ENCODE assay signal across 23 cellular contexts in the genomic region with DNA sequence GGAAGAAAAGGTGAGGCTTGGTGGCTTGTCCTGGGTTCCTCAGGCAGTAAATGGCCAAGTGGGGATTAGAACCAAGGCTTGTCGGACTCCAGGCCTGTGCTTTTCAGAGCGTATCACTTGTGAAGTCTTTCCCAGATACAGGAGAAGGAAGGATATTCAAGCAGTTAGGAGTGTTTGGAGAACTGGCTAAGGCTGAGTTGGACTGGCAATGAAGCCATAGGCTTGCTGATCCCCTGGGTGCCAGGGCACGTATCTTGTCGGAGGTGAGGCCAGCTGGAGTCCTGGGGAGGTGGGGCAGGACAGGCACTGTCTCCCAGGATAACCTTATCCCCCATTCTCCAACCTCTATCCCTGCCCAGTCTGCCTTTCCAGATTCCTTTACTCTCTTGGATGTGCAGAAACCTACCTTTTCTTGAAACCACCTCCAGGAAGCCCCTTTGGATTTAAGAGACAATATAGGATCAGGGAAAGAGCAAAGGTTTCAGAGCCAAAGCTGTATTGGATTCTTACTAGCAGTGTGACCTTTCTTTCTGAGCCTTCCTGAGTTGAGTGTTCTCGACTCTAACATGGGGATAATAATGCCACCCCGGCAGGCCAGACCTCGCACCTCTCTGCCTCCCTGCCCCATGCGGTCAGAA. TPM values are rescaled to one million over a fixed set of nuclear protein-coding genes. Genes with fewer than 3 reads are reported as not detected.
DNase-seq lines count a peak whose midpoint lies in the region; ATAC-seq and TF ChIP-seq lines count a peak whose summit lies in the region.
"Had no signal": no experiment of that assay in that cellular context is flagged by ENCODE, and none has a peak within 500 bp of the region (broad histone marks: within the 10 kb centered on the region; RNA-seq: fewer than 3 reads in every experiment).

No MANE protein-coding gene starts in this region.

- no peak overlapping the region for H3K18ac ChIP-seq in mesenchymal stem cell (ENCODE audit: low read depth in 1 of 2, low read length in 2 of 2)

- no peaks in the 10 kb centered on the region for H3K27me3 ChIP-seq in H7 (ENCODE audit: control insufficient read depth, insufficient read depth, low read length)
- no peaks in the 10 kb centered on the region for H3K27me3 ChIP-seq in mesenchymal stem cell (ENCODE audit: control insufficient read depth in 1 of 2, insufficient read depth in 1 of 2, low read length in 2 of 2)
- H3K27me3 ChIP-seq: BLaER1 treated with 17β-estradiol and CSF1 and Interleukin-3, amounts not matched to agents 10 nM and 100 nM; MG63; Peyer's patch; SJCRH30 had no signal

- H3K9me3 Mint-ChIP-seq in activated T-helper 17 cell treated with anti-CD3 and anti-CD28 coated beads, Interleukin-2, amount 50 U/mL, for 72 hours, result no peaks in the 10 kb centered on the region
- H3K9me3 Mint-ChIP-seq in mesothelial cell of epicardium, result no peaks in the 10 kb centered on the region
- H3K9me3 Mint-ChIP-seq in type B pancreatic cell, result no peaks in the 10 kb centered on the region
- H3K9me3 Mint-ChIP-seq: CD8-positive, alpha-beta T cell had no signal

- H3K4me3 ChIP-seq in H7 (ENCODE audit: insufficient read depth, low read depth, low read length), result no peak overlapping the region
- H3K4me3 ChIP-seq in mesenchymal stem cell (ENCODE audit: insufficient read depth in 1 of 2, low read depth in 1 of 2, low read length in 2 of 2), result no peak overlapping the region
- H3K4me3 ChIP-seq: BLaER1 treated with 17β-estradiol and CSF1 and Interleukin-3, amounts not matched to agents 10 nM and 100 nM; MG63; Peyer's patch; SJCRH30 had no signal

- no peaks in the 10 kb centered on the region for H3K9me3 ChIP-seq in mesenchymal stem cell (ENCODE audit: control insufficient read depth, low read length)
- H3K9me3 ChIP-seq: BLaER1 treated with 17β-estradiol and CSF1 and Interleukin-3, amounts not matched to agents 10 nM and 100 nM; MG63; Peyer's patch; SJCRH30 had no signal

- H3K27me3 Mint-ChIP-seq in activated T-helper 17 cell treated with anti-CD3 and anti-CD28 coated beads, Interleukin-2, amount 50 U/mL, for 72 hours, result no peaks in the 10 kb centered on the region
- no peaks in the 10 kb centered on the region for H3K27me3 Mint-ChIP-seq in mesothelial cell of epicardium (ENCODE audit: low read depth)
- H3K27me3 Mint-ChIP-seq in type B pancreatic cell, result no peaks in the 10 kb centered on the region

- H3K4ac ChIP-seq in mesenchymal stem cell (ENCODE audit: low read depth in 1 of 2, low read length in 2 of 2), result no peak overlapping the region

- H3K14ac ChIP-seq in mesenchymal stem cell (ENCODE audit: low read length in 2 of 2), result no peak overlapping the region

- peaks cover under 1% of the 10 kb centered on the region for H3K36me3 Mint-ChIP-seq in activated T-helper 17 cell treated with anti-CD3 and anti-CD28 coated beads, Interleukin-2, amount 50 U/mL, for 72 hours (ENCODE audit: low read depth)
- peaks cover 7% of the 10 kb centered on the region for H3K36me3 Mint-ChIP-seq in mesothelial cell of epicardium
- H3K36me3 Mint-ChIP-seq in type B pancreatic cell, result no peaks in the 10 kb centered on the region

- no peak overlapping the region for H3K23ac ChIP-seq in mesenchymal stem cell (ENCODE audit: low read length in 2 of 2)

- H3K36me3 ChIP-seq in H7 (replicated peaks; ENCODE audit: control insufficient read depth, insufficient read depth, low read length) (no peaks in the 10 kb centered on the region), mesenchymal stem cell (ENCODE audit: control insufficient read depth in 1 of 2, insufficient read depth in 2 of 2, low read depth in 1 of 2, low read length in 2 of 2) (peaks cover 10 to 36% of the 10 kb centered on the region in 2 experiments)
- H3K36me3 ChIP-seq: MG63, SJCRH30 had no signal

- peak; percentile 19 for DNase-seq in H7
- DNase-seq in mesothelial cell of epicardium (ENCODE audit: low spot score in 2 of 2, unreplicated experiment in 2 of 2), result no peak
- DNase-seq in type B pancreatic cell (ENCODE audit: extremely low spot score, unreplicated experiment), result no peak
- no peak for DNase-seq in mesenchymal stem cell
- DNase-seq: Calu3; CD8-positive, alpha-beta T cell; DMS153; GOT3; MG63; NCI-H1417; NCI-H1694 treated with DMSO at 0.1 percent for 48 hours; NCI-H2081 treated with DMSO at 0.1 percent for 48 hours; NCI-H2171 treated with DMSO at 0.1 percent for 48 hours; NCI-H524 treated with DMSO at 0.1 percent for 48 hours; NCI-H82; Peyer's patch; SJCRH30 had no signal

- no peak overlapping the region for H3K27ac ChIP-seq in mesenchymal stem cell (ENCODE audit: low read length, poor library complexity, severe bottlenecking)
- H3K27ac ChIP-seq: BLaER1 treated with 17β-estradiol and CSF1 and Interleukin-3, amounts not matched to agents 10 nM and 100 nM; Peyer's patch; SJCRH30 had no signal

- H4K91ac ChIP-seq in mesenchymal stem cell (ENCODE audit: low read length), result no peak overlapping the region

- peaks cover 25% of the 10 kb centered on the region for H3K4me1 ChIP-seq in mesenchymal stem cell (ENCODE audit: control insufficient read depth, insufficient read depth, low read depth, low read length)
- H3K4me1 ChIP-seq: Peyer's patch, SJCRH30 had no signal

- H3K4me3 Mint-ChIP-seq in activated T-helper 17 cell treated with anti-CD3 and anti-CD28 coated beads, Interleukin-2, amount 50 U/mL, for 72 hours, result no peak overlapping the region
- no peak overlapping the region for H3K4me3 Mint-ChIP-seq in mesothelial cell of epicardium
- no peak overlapping the region for H3K4me3 Mint-ChIP-seq in type B pancreatic cell
- H3K4me3 Mint-ChIP-seq: CD8-positive, alpha-beta T cell had no signal

- TF ChIP-seq CTCF in mesothelial cell of epicardium (IDR thresholded peaks at IDR 0.05; ENCODE audit: unreplicated experiment) (no peak), type B pancreatic cell (conservative IDR thresholded peaks at IDR 0.05) (no peak)

- H2AFZ ChIP-seq in mesenchymal stem cell (ENCODE audit: low read depth, low read length), result no peak overlapping the region

- no peak for ATAC-seq in activated T-helper 17 cell treated with anti-CD3 and anti-CD28 coated beads, Interleukin-2, amount 50 U/mL, for 72 hours (replicated peaks)
- no peak for ATAC-seq in HG02852 (IDR thresholded peaks at IDR 0.05; ENCODE audit: unreplicated experiment)
- ATAC-seq in GM18907 (IDR thresholded peaks at IDR 0.05; ENCODE audit: unreplicated experiment), result no peak
- ATAC-seq: CD8-positive, alpha-beta T cell; HCT116 had no signal

- H2BK12ac ChIP-seq in mesenchymal stem cell (ENCODE audit: low read length in 2 of 2), result no peak overlapping the region

- no peak overlapping the region for H2AK5ac ChIP-seq in mesenchymal stem cell (ENCODE audit: low read length, severe bottlenecking)

- no peak overlapping the region for H3K9ac ChIP-seq in mesenchymal stem cell (ENCODE audit: low read length)
- H3K9ac ChIP-seq: BLaER1 treated with 17β-estradiol and CSF1 and Interleukin-3, amounts not matched to agents 10 nM and 100 nM had no signal

- 97% methylated on average over 8 of the region's 8 CpGs for WGBS in mesenchymal stem cell

- no peak overlapping the region for H2BK15ac ChIP-seq in mesenchymal stem cell (ENCODE audit: low read depth, poor library complexity, severe bottlenecking)

- peak overlapping the region; percentile 47 for H3K27ac Mint-ChIP-seq in activated T-helper 17 cell treated with anti-CD3 and anti-CD28 coated beads, Interleukin-2, amount 50 U/mL, for 72 hours
- H3K27ac Mint-ChIP-seq in mesothelial cell of epicardium (peak overlapping the region; percentile 48), type B pancreatic cell (peak overlapping the region; percentile 24)
- H3K27ac Mint-ChIP-seq: CD8-positive, alpha-beta T cell had no signal

- no peak overlapping the region for H2BK120ac ChIP-seq in mesenchymal stem cell (ENCODE audit: low read depth, low read length)

- no peak overlapping the region for H4K8ac ChIP-seq in mesenchymal stem cell (ENCODE audit: low read length)

- H2BK5ac ChIP-seq in mesenchymal stem cell (ENCODE audit: low read depth, low read length, poor library complexity, severe bottlenecking), result no peak overlapping the region

- peaks cover 21% of the 10 kb centered on the region for H3K79me1 ChIP-seq in mesenchymal stem cell (replicated peaks; ENCODE audit: low read length, poor library complexity, severe bottlenecking)

- no peak overlapping the region for H3K4me2 ChIP-seq in mesenchymal stem cell (ENCODE audit: low read length, poor library complexity, severe bottlenecking)
- H3K4me2 ChIP-seq: BLaER1 treated with 17β-estradiol and CSF1 and Interleukin-3, amounts not matched to agents 10 nM and 100 nM had no signal

- no peaks in the 10 kb centered on the region for H3K4me1 Mint-ChIP-seq in activated T-helper 17 cell treated with anti-CD3 and anti-CD28 coated beads, Interleukin-2, amount 50 U/mL, for 72 hours
- H3K4me1 Mint-ChIP-seq in mesothelial cell of epicardium (peaks cover 24% of the 10 kb centered on the region), type B pancreatic cell (ENCODE audit: unreplicated experiment) (peaks cover 42% of the 10 kb centered on the region)

RNA-seq across cellular contexts. Expression of a gene that starts 18.2 kb away (rescaled TPM):
- 0.33 and 0.94 TPM in 2 replicates for total RNA-seq in H7 (2014; rRNA removed; shearing (Covaris generic))
- total RNA-seq in activated T-helper 17 cell treated with anti-CD3 and anti-CD28 coated beads, Interleukin-2, amount 50 U/mL, for 72 hours, result not detected
- total RNA-seq in mesothelial cell of epicardium, result 34.9 to 41.2 TPM (median 38.7 TPM) in 3 replicates
- 9.8 and 26.4 TPM in 2 replicates for total RNA-seq in type B pancreatic cell (ENCODE audit: low replicate concordance)
- 2.9 TPM for polyA plus RNA-seq in mesenchymal stem cell (2013, experiment 1 of 2)
- polyA plus RNA-seq in mesenchymal stem cell (2013, experiment 2 of 2), result 3.2 TPM
- total RNA-seq: CD8-positive, alpha-beta T cell; LHCN-M2 had no signal
